In genomic region chr11:65973439-65974110, GRCh38 we compare ENCODE assay signal across 1 cellular context.
TF ChIP-seq lines count a peak whose summit lies in the region.

No MANE protein-coding gene starts in this region.

TF ChIP-seq in K562, 482 proteins besides CTCF, POLR2A, EP300 and RAD21:
- TF ChIP-seq TCF15 (CRISPR knock-in tag; IDR thresholded peaks at IDR 0.05) (no peak), KDM1A (IDR thresholded peaks at IDR 0.05) (0 out of 4 replicates have a peak, but pooled peaks of 1 of the 2 experiments have one; percentile 10)
